In genomic region chrX:38854305-38854704, GRCh38 we compare ENCODE assay signal across 16 cellular contexts.
"Had no signal": no experiment of that assay in that cellular context is flagged by ENCODE, and none has a peak within 500 bp of the region (broad histone marks: within the 10 kb centered on the region; RNA-seq: fewer than 3 reads in every experiment).

No MANE protein-coding gene starts in this region.

- ATAC-seq: foreskin keratinocyte, heart right ventricle, left cardiac atrium, left lobe of liver, left ventricle myocardium superior, lower lobe of right lung, mucosa of descending colon had no signal

- H3K9me3 ChIP-seq: colonic mucosa, esophagus muscularis mucosa, heart right ventricle, lower lobe of right lung, mucosa of descending colon had no signal

- H3K27ac ChIP-seq: colonic mucosa, esophagus muscularis mucosa, foreskin keratinocyte, heart right ventricle, lower lobe of right lung had no signal

- H3K4me1 ChIP-seq: colonic mucosa, esophagus muscularis mucosa, foreskin keratinocyte, heart right ventricle, lower lobe of right lung had no signal

- H3K36me3 ChIP-seq: colonic mucosa, esophagus muscularis mucosa, heart right ventricle, lower lobe of right lung had no signal

- H3K27me3 ChIP-seq: colonic mucosa, esophagus muscularis mucosa, foreskin keratinocyte had no signal

- H3K4me3 ChIP-seq: colonic mucosa, esophagus muscularis mucosa, heart right ventricle, lower lobe of right lung, mucosa of descending colon had no signal

- DNase-seq: colonic mucosa; cortex of kidney; effector memory CD4-positive, alpha-beta T cell; foreskin keratinocyte; glutamatergic neuron; head of caudate nucleus; heart right ventricle; hippocampal formation; left cardiac atrium; left ventricle myocardium superior; lower lobe of right lung; mesenchymal stem cell; mucosa of descending colon; naive B cell had no signal
